ENCODE assay signal across 24 cellular contexts in the genomic region with DNA sequence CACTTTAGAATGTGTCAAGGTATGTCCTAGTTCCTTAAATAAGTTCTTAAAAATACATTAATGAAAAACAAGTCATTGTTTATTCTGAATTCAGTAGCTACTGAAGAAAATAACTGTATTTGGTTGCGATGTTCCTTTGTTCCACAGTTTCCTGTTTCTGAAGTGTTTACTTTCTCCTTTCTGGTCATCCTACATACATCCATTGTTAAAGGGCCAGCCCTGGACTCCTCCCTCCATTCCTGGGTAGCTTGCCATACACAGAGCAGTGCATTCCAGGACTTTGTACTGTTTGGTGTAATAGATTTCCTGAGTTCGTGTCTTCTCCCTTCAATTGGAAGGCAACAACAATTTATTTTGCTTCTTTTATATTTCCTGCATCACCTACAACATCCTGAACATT.
"Had no signal": no experiment of that assay in that cellular context is flagged by ENCODE, and none has a peak within 500 bp of the region (broad histone marks: within the 10 kb centered on the region; RNA-seq: fewer than 3 reads in every experiment).

No MANE protein-coding gene starts in this region.

- H3K27me3 Mint-ChIP-seq: dendritic cell treated with granulocyte-macrophage colony-stimulating factor and Interleukin-4, amounts not matched to agents 40 ng/mL and 50 ng/mL, for 4 days; naive B cell; stimulated activated naive B cell treated with anti-CD40 and anti-IgM and Interleukin-4, amounts not matched to agents 10 μg/mL and 1 μg/mL and 100 μg/mL, for 72 hours; stimulated activated naive CD8-positive, alpha-beta T cell treated with anti-CD3 and anti-CD28 coated beads, Interleukin-15, amount 100 ng/mL, for 72 hours had no signal

- H3K4me3 ChIP-seq: gastroesophageal sphincter, left ventricle myocardium inferior, lower lobe of right lung, psoas muscle, sigmoid colon, skin epidermis, thoracic aorta, transverse colon had no signal

- H3K36me3 Mint-ChIP-seq: naive B cell; stimulated activated naive B cell treated with anti-CD40 and anti-IgM and Interleukin-4, amounts not matched to agents 10 μg/mL and 1 μg/mL and 100 μg/mL, for 72 hours had no signal

- H3K36me3 ChIP-seq: gastroesophageal sphincter, left ventricle myocardium inferior, lower lobe of right lung, neutrophil, sigmoid colon, thoracic aorta, transverse colon had no signal

- H3K4me1 ChIP-seq: gastroesophageal sphincter, left ventricle myocardium inferior, lower lobe of right lung, psoas muscle, sigmoid colon, transverse colon had no signal

- H3K27me3 ChIP-seq: gastroesophageal sphincter, neutrophil, sigmoid colon, transverse colon had no signal

- H3K27ac Mint-ChIP-seq: dendritic cell treated with granulocyte-macrophage colony-stimulating factor and Interleukin-4, amounts not matched to agents 40 ng/mL and 50 ng/mL, for 4 days; endodermal cell; naive B cell; nephron; stimulated activated naive B cell treated with anti-CD40 and anti-IgM and Interleukin-4, amounts not matched to agents 10 μg/mL and 1 μg/mL and 100 μg/mL, for 72 hours; stimulated activated naive CD8-positive, alpha-beta T cell treated with anti-CD3 and anti-CD28 coated beads, Interleukin-15, amount 100 ng/mL, for 72 hours had no signal

- H3K9me3 Mint-ChIP-seq: endodermal cell had no signal

- DNase-seq: cerebellar nuclear complex; effector CD4-positive, alpha-beta T cell; endodermal cell; foreskin fibroblast; glutamatergic neuron; islet precursor cell; left ventricle myocardium inferior; lower lobe of right lung; mesenchymal stem cell; naive B cell; psoas muscle; sigmoid colon; stimulated activated CD4-positive, alpha-beta T cell treated with anti-CD3 and anti-CD28 coated beads, Interleukin-2, amount 100 ng/mL, for 24 hours; stimulated activated CD4-positive, alpha-beta T cell treated with anti-CD3 and anti-CD28 coated beads, Interleukin-4, amount 100 ng/mL, for 4 hours; stimulated activated naive B cell treated with anti-CD40 and anti-IgM and Interleukin-4, amounts not matched to agents 10 μg/mL and 1 μg/mL and 100 μg/mL, for 72 hours; stimulated activated naive CD8-positive, alpha-beta T cell treated with anti-CD3 and anti-CD28 coated beads, Interleukin-15, amount 100 ng/mL, for 72 hours; transverse colon had no signal

- H3K9me3 ChIP-seq: gastroesophageal sphincter, lower lobe of right lung, psoas muscle, sigmoid colon, thoracic aorta, transverse colon had no signal

- H3K27ac ChIP-seq: gastroesophageal sphincter, left ventricle myocardium inferior, lower lobe of right lung, neutrophil, psoas muscle, sigmoid colon, skin epidermis, thoracic aorta, transverse colon had no signal

- ATAC-seq: esophagus mucosa; gastroesophageal sphincter; lower lobe of right lung; psoas muscle; stimulated activated naive B cell treated with anti-CD40 and anti-IgM and Interleukin-4, amounts not matched to agents 10 μg/mL and 1 μg/mL and 100 μg/mL, for 72 hours; stimulated activated naive CD8-positive, alpha-beta T cell treated with anti-CD3 and anti-CD28 coated beads, Interleukin-15, amount 100 ng/mL, for 72 hours had no signal

- H3K4me1 Mint-ChIP-seq: endodermal cell; naive B cell; nephron; stimulated activated naive B cell treated with anti-CD40 and anti-IgM and Interleukin-4, amounts not matched to agents 10 μg/mL and 1 μg/mL and 100 μg/mL, for 72 hours; stimulated activated naive CD8-positive, alpha-beta T cell treated with anti-CD3 and anti-CD28 coated beads, Interleukin-15, amount 100 ng/mL, for 72 hours had no signal

- H3K4me3 Mint-ChIP-seq: dendritic cell treated with granulocyte-macrophage colony-stimulating factor and Interleukin-4, amounts not matched to agents 40 ng/mL and 50 ng/mL, for 4 days; endodermal cell; naive B cell; nephron; stimulated activated naive B cell treated with anti-CD40 and anti-IgM and Interleukin-4, amounts not matched to agents 10 μg/mL and 1 μg/mL and 100 μg/mL, for 72 hours; stimulated activated naive CD8-positive, alpha-beta T cell treated with anti-CD3 and anti-CD28 coated beads, Interleukin-15, amount 100 ng/mL, for 72 hours had no signal
